Comparison of ENCODE assay signal across 1 cellular context in genomic region chr14:89198544-89199329, GRCh38.
TF ChIP-seq lines count a peak whose summit lies in the region.

No MANE protein-coding gene starts in this region.

TF ChIP-seq in HepG2, 621 proteins besides CTCF, POLR2A, EP300 and RAD21 (continued from another document):
- no peak for TF ChIP-seq NR0B2 (CRISPR knock-in tag; IDR thresholded peaks at IDR 0.05)
- TF ChIP-seq CEBPG (CRISPR knock-in tag; IDR thresholded peaks at IDR 0.05), result no peak
- TF ChIP-seq MBNL3 (CRISPR knock-in tag; conservative IDR thresholded peaks at IDR 0.05), result no peak
- TF ChIP-seq POLR2AphosphoS5 (IDR thresholded peaks at IDR 0.05; ENCODE audit: low read depth, low read length), result no peak
- no peak for TF ChIP-seq ZNF878 (CRISPR knock-in tag; IDR thresholded peaks at IDR 0.05)
- TF ChIP-seq ZNF768 (CRISPR knock-in tag; IDR thresholded peaks at IDR 0.05), result no peak
- TF ChIP-seq ZNF740 (CRISPR knock-in tag; IDR thresholded peaks at IDR 0.05), result no peak
- TF ChIP-seq MXI1 (IDR thresholded peaks at IDR 0.05; ENCODE audit: borderline replicate concordance, low read depth, low read length), result no peak
TF ChIP-seq in HepG2: peak in this region for 0.
